ENCODE assay signal across 6 cellular contexts in genomic region chr12:107668743-107669142, GRCh38.
"Had no signal": no experiment of that assay in that cellular context is flagged by ENCODE, and none has a peak within 500 bp of the region (broad histone marks: within the 10 kb centered on the region; RNA-seq: fewer than 3 reads in every experiment).

No MANE protein-coding gene starts in this region.

- H3K9me3 Mint-ChIP-seq: IgD-negative memory B cell had no signal

- H3K27ac ChIP-seq: HL-60 had no signal

- FAIRE-seq: HepG2, HTR-8/SVneo, K562 had no signal

- H3K4me3 ChIP-seq: K562 had no signal

- ATAC-seq: HepG2, K562 had no signal

- DNase-seq: KBM-7 had no signal

- H3K27ac Mint-ChIP-seq: IgD-negative memory B cell had no signal

- H3K4me3 Mint-ChIP-seq: IgD-negative memory B cell had no signal
